Comparison of ENCODE assay signal across 22 cellular contexts in the genomic region with DNA sequence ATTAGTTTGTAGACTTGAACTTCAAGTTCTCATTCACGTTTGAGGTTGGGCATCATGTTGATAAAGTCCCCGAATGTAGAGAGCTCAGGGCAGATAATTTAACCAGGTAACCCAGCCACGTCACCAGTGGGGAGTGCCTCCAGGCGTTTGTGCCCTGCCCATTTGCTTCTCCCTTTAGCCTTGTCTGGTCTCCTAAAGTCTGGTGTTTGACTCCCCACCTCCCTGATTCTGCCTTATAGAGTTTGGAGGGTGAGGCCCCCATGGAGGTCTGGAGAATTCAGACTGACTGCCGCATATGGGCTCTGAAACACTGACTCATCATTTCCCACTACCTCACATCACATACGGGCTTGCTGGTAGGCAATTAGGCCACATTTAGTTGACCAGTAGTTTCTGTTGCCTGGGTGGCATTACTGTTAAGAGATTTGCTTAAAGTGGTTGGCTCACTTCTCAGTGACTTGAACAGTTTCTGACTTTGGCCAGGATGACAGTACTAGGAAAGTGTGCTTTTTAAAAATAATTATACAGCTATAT.
A peak's percentile ranks its signal among the peaks of the same experiment; 100 is the strongest.
DNase-seq lines count a peak whose midpoint lies in the region; ATAC-seq and TF ChIP-seq lines count a peak whose summit lies in the region.
"Had no signal": no experiment of that assay in that cellular context is flagged by ENCODE, and none has a peak within 500 bp of the region (broad histone marks: within the 10 kb centered on the region; RNA-seq: fewer than 3 reads in every experiment).

No MANE protein-coding gene starts in this region.

- peaks cover 22% of the 10 kb centered on the region for H3K4me1 Mint-ChIP-seq in activated T-cell treated with anti-CD3 and anti-CD28 coated beads, Interleukin-2, amount 50 U/mL, for 72 hours (ENCODE audit: low read depth)
- peaks cover 4% of the 10 kb centered on the region for H3K4me1 Mint-ChIP-seq in activated T-cell treated with anti-CD3 and anti-CD28 coated beads, Interleukin-2, amount 50 U/mL, for 4 hours (ENCODE audit: low read depth)
- H3K4me1 Mint-ChIP-seq in activated T-helper 17 cell treated with anti-CD3 and anti-CD28 coated beads, Interleukin-2, amount 50 U/mL, for 72 hours, result peaks cover 19% of the 10 kb centered on the region

- H3K4me3 ChIP-seq in right atrium auricular region, result no peak overlapping the region
- H3K4me3 ChIP-seq: left lung, uterus had no signal

- ATAC-seq in activated T-cell treated with anti-CD3 and anti-CD28 coated beads, Interleukin-2, amount 50 U/mL, for 72 hours (replicated peaks in 1 of 2), result peak; percentile 29 to 47
- ATAC-seq in activated T-cell treated with anti-CD3 and anti-CD28 coated beads, Interleukin-2, amount 50 U/mL, for 4 hours, result no peak
- peak; percentile 60 for ATAC-seq in activated T-helper 17 cell treated with anti-CD3 and anti-CD28 coated beads, Interleukin-2, amount 50 U/mL, for 72 hours (replicated peaks)
- ATAC-seq in stimulated activated naive CD8-positive, alpha-beta T cell treated with anti-CD3 and anti-CD28 coated beads, Interleukin-15, Interleukin-2, amounts not matched to agents 100 U/mL and 50 U/mL, for 24 hours, result peak; percentile 52
- no peak for ATAC-seq in GM19351 (IDR thresholded peaks at IDR 0.05; ENCODE audit: unreplicated experiment)
- ATAC-seq: left lung had no signal

- no peak overlapping the region for H3K27ac Mint-ChIP-seq in activated T-cell treated with anti-CD3 and anti-CD28 coated beads, Interleukin-2, amount 50 U/mL, for 72 hours
- H3K27ac Mint-ChIP-seq in activated T-helper 17 cell treated with anti-CD3 and anti-CD28 coated beads, Interleukin-2, amount 50 U/mL, for 72 hours, result peak overlapping the region; percentile 81
- H3K27ac Mint-ChIP-seq: activated CD4-positive, alpha-beta memory T cell treated with anti-CD3 and anti-CD28 coated beads, Interleukin-2, amount 10 ng/mL, durations not matched to agents 7 days and 5 days had no signal

- no peaks in the 10 kb centered on the region for H3K27me3 Mint-ChIP-seq in activated T-cell treated with anti-CD3 and anti-CD28 coated beads, Interleukin-2, amount 50 U/mL, for 72 hours (ENCODE audit: low read depth)
- no peaks in the 10 kb centered on the region for H3K27me3 Mint-ChIP-seq in activated T-cell treated with anti-CD3 and anti-CD28 coated beads, Interleukin-2, amount 50 U/mL, for 4 hours (ENCODE audit: low read depth)
- H3K27me3 Mint-ChIP-seq in activated T-helper 17 cell treated with anti-CD3 and anti-CD28 coated beads, Interleukin-2, amount 50 U/mL, for 72 hours, result no peaks in the 10 kb centered on the region
- H3K27me3 Mint-ChIP-seq: activated CD4-positive, alpha-beta memory T cell treated with anti-CD3 and anti-CD28 coated beads, Interleukin-2, amount 10 ng/mL, durations not matched to agents 7 days and 5 days had no signal

- peak overlapping the region; percentile 10 to 78 for H3K27ac ChIP-seq in right atrium auricular region
- H3K27ac ChIP-seq: left lung, uterus, WERI-Rb-1 had no signal

- peaks cover 0 to 37% of the 10 kb centered on the region in 2 donors for H3K4me1 ChIP-seq in right atrium auricular region
- H3K4me1 ChIP-seq: uterus had no signal

- H3K4me3 Mint-ChIP-seq in activated T-cell treated with anti-CD3 and anti-CD28 coated beads, Interleukin-2, amount 50 U/mL, for 72 hours, result no peak overlapping the region
- no peak overlapping the region for H3K4me3 Mint-ChIP-seq in activated T-cell treated with anti-CD3 and anti-CD28 coated beads, Interleukin-2, amount 50 U/mL, for 4 hours
- H3K4me3 Mint-ChIP-seq in activated T-helper 17 cell treated with anti-CD3 and anti-CD28 coated beads, Interleukin-2, amount 50 U/mL, for 72 hours, result no peak overlapping the region
- H3K4me3 Mint-ChIP-seq: activated CD4-positive, alpha-beta memory T cell treated with anti-CD3 and anti-CD28 coated beads, Interleukin-2, amount 10 ng/mL, durations not matched to agents 7 days and 5 days had no signal

- no peaks in the 10 kb centered on the region for H3K9me3 Mint-ChIP-seq in activated T-cell treated with anti-CD3 and anti-CD28 coated beads, Interleukin-2, amount 50 U/mL, for 72 hours
- no peaks in the 10 kb centered on the region for H3K9me3 Mint-ChIP-seq in activated T-cell treated with anti-CD3 and anti-CD28 coated beads, Interleukin-2, amount 50 U/mL, for 4 hours
- no peaks in the 10 kb centered on the region for H3K9me3 Mint-ChIP-seq in activated T-helper 17 cell treated with anti-CD3 and anti-CD28 coated beads, Interleukin-2, amount 50 U/mL, for 72 hours
- H3K9me3 Mint-ChIP-seq: activated CD4-positive, alpha-beta memory T cell treated with anti-CD3 and anti-CD28 coated beads, Interleukin-2, amount 10 ng/mL, durations not matched to agents 7 days and 5 days had no signal

- TF ChIP-seq CTCF in right atrium auricular region (IDR thresholded peaks at IDR 0.05), result no peak

- peaks cover 8 to 12% of the 10 kb centered on the region in 2 donors for H3K36me3 Mint-ChIP-seq in activated T-cell treated with anti-CD3 and anti-CD28 coated beads, Interleukin-2, amount 50 U/mL, for 72 hours (ENCODE audit: insufficient read depth in 2 of 2)
- peaks cover 39% of the 10 kb centered on the region for H3K36me3 Mint-ChIP-seq in activated T-cell treated with anti-CD3 and anti-CD28 coated beads, Interleukin-2, amount 50 U/mL, for 4 hours (ENCODE audit: insufficient read depth)
- peaks cover 100% of the 10 kb centered on the region for H3K36me3 Mint-ChIP-seq in activated T-helper 17 cell treated with anti-CD3 and anti-CD28 coated beads, Interleukin-2, amount 50 U/mL, for 72 hours (ENCODE audit: low read depth)

- H3K27me3 ChIP-seq in right atrium auricular region, result no peaks in the 10 kb centered on the region
- H3K27me3 ChIP-seq: left lung, uterus had no signal

- no peaks in the 10 kb centered on the region for H3K9me3 ChIP-seq in right atrium auricular region
- H3K9me3 ChIP-seq: left lung, uterus had no signal

- peaks cover 32% of the 10 kb centered on the region for H3K36me3 ChIP-seq in right atrium auricular region
- H3K36me3 ChIP-seq: uterus had no signal

- DNase-seq in activated T-cell treated with anti-CD3 and anti-CD28 coated beads, Interleukin-2, amount 50 U/mL, for 72 hours, result no peak
- DNase-seq in activated T-cell treated with anti-CD3 and anti-CD28 coated beads, Interleukin-2, amount 50 U/mL, for 4 hours, result no peak
- no peak for DNase-seq in right atrium auricular region (ENCODE audit: low spot score)
- DNase-seq in stimulated activated naive CD8-positive, alpha-beta T cell treated with anti-CD3 and anti-CD28 coated beads, Interleukin-15, Interleukin-2, amounts not matched to agents 100 U/mL and 50 U/mL, for 24 hours, result no peak
- no peak for DNase-seq in mucosa of gallbladder (ENCODE audit: low spot score)
- DNase-seq in AG20443 (ENCODE audit: low spot score), result no peak
- DNase-seq: ACHN; activated CD4-positive, alpha-beta memory T cell treated with anti-CD3 and anti-CD28 coated beads, Interleukin-2, amount 10 ng/mL, durations not matched to agents 7 days and 5 days; activated effector memory CD4-positive, alpha-beta T cell treated with Interleukin-2 at 50 U/mL for 16 hours; cerebellar nuclear complex; DMS 273 treated with DMSO at 0.1 percent for 48 hours; effector CD8-positive, alpha-beta T cell; GDM1; left lung; NCI-H1694 treated with DMSO at 0.1 percent for 48 hours; NCI-H774; OCI-M1; stimulated activated CD4-positive, alpha-beta T cell treated with anti-CD3 and anti-CD28 coated beads, Interleukin-2, amount 100 ng/mL, for 24 hours; uterus; WERI-Rb-1 had no signal

Comparison
In these comparisons a context has a peak if more than half of its experiments do, and no peak if none do; other contexts are left out.
1. ATAC-seq: peak in activated T-cell treated with anti-CD3 and anti-CD28 coated beads, Interleukin-2, amount 50 U/mL, for 72 hours (2 of 2), activated T-helper 17 cell treated with anti-CD3 and anti-CD28 coated beads, Interleukin-2, amount 50 U/mL, for 72 hours (single experiment) and stimulated activated naive CD8-positive, alpha-beta T cell treated with anti-CD3 and anti-CD28 coated beads, Interleukin-15, Interleukin-2, amounts not matched to agents 100 U/mL and 50 U/mL, for 24 hours (single experiment); none in activated T-cell treated with anti-CD3 and anti-CD28 coated beads, Interleukin-2, amount 50 U/mL, for 4 hours (0 of 2) and GM19351 (single experiment).